In the genomic region with DNA sequence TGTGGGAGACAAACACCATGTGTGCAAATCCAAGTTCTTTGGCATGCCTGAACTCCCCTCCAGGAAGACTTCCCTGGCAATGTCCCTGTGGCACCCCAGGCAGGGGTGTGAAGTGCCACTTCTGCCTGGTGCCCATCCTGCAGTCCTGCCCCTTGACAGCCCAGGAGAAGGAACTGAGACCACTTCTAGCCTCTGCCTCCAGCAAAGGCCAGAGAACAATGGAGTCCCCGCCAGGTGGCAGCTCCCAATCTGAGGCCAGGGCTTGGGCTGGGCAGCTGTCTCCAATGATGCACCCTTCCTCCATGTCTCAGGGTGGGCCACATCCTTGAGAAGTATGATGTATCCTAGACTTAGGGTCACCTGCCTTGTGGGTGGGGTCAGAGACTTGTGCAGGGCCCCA, we compare ENCODE assay signal across 20 cellular contexts. TPM values are rescaled to one million over a fixed set of nuclear protein-coding genes. Genes with fewer than 3 reads are reported as not detected.
"Had no signal": no experiment of that assay in that cellular context is flagged by ENCODE, and none has a peak within 500 bp of the region (broad histone marks: within the 10 kb centered on the region; RNA-seq: fewer than 3 reads in every experiment).

No MANE protein-coding gene starts in this region.

- H3K79me2 ChIP-seq: hepatocyte had no signal

- H3K4me3 ChIP-seq: body of pancreas, hepatocyte, ovary, transverse colon had no signal

- H3K4me1 ChIP-seq: body of pancreas, transverse colon had no signal

- ATAC-seq: activated T-helper 17 cell treated with anti-CD3 and anti-CD28 coated beads, Interleukin-2, amount 50 U/mL, for 72 hours; body of pancreas; left ventricle myocardium superior had no signal

- H2AFZ ChIP-seq: hepatocyte had no signal

- H3K27ac ChIP-seq: body of pancreas, hepatocyte, ovary, transverse colon had no signal

- H3K9me3 ChIP-seq: body of pancreas, ovary, transverse colon had no signal

- H3K4me2 ChIP-seq: hepatocyte had no signal

- FAIRE-seq: TTC549 had no signal

- H3K27me3 ChIP-seq: body of pancreas, hepatocyte, ovary, transverse colon had no signal

- H3K36me3 ChIP-seq: ovary, transverse colon had no signal

- H3K27me3 Mint-ChIP-seq: activated CD4-positive, alpha-beta T cell treated with anti-CD3 and anti-CD28 coated beads, Interleukin-2, amount 10 ng/mL, durations not matched to agents 7 days and 5 days; activated T-helper 17 cell treated with anti-CD3 and anti-CD28 coated beads, Interleukin-2, amount 50 U/mL, for 72 hours had no signal

- H3K4me3 Mint-ChIP-seq: activated CD4-positive, alpha-beta T cell treated with anti-CD3 and anti-CD28 coated beads, Interleukin-2, amount 10 ng/mL, durations not matched to agents 7 days and 5 days; activated T-helper 17 cell treated with anti-CD3 and anti-CD28 coated beads, Interleukin-2, amount 50 U/mL, for 72 hours had no signal

- DNase-seq: activated CD4-positive, alpha-beta T cell treated with anti-CD3 and anti-CD28 coated beads, Interleukin-2, amount 10 ng/mL, durations not matched to agents 7 days and 5 days; activated CD4-positive, CD25-positive, alpha-beta regulatory T cell; activated CD8-positive, alpha-beta memory T cell treated with anti-CD3 and anti-CD28 coated beads for 24 hours; activated naive CD4-positive, alpha-beta T cell treated with anti-CD3 and anti-CD28 coated beads, Interleukin-2, amount 50 U/mL, for 16 hours; body of pancreas; dermis blood vessel endothelial cell; left ventricle myocardium superior; stimulated activated CD4-positive, alpha-beta T cell treated with anti-CD3 and anti-CD28 coated beads, Interleukin-4, amount 100 ng/mL, for 4 hours; T-helper 1 cell; transverse colon had no signal

- H3K27ac Mint-ChIP-seq: activated CD4-positive, alpha-beta T cell treated with anti-CD3 and anti-CD28 coated beads, Interleukin-2, amount 10 ng/mL, durations not matched to agents 7 days and 5 days; activated T-helper 17 cell treated with anti-CD3 and anti-CD28 coated beads, Interleukin-2, amount 50 U/mL, for 72 hours had no signal

- H3K9me3 Mint-ChIP-seq: activated CD4-positive, alpha-beta T cell treated with anti-CD3 and anti-CD28 coated beads, Interleukin-2, amount 10 ng/mL, durations not matched to agents 7 days and 5 days; activated T-helper 17 cell treated with anti-CD3 and anti-CD28 coated beads, Interleukin-2, amount 50 U/mL, for 72 hours had no signal

RNA-seq across cellular contexts. Expression of gene FXYD4, which starts 5.4 kb away (rescaled TPM):
- total RNA-seq: activated CD4-positive, alpha-beta T cell treated with anti-CD3 and anti-CD28 coated beads, Interleukin-2, amount 10 ng/mL, durations not matched to agents 7 days and 5 days; activated T-helper 17 cell treated with anti-CD3 and anti-CD28 coated beads, Interleukin-2, amount 50 U/mL, for 72 hours; body of pancreas; dermis blood vessel endothelial cell; kidney epithelial cell; left ventricle myocardium superior; mesenteric fat pad; ovary; renal cortical epithelial cell; skeletal muscle tissue; transverse colon had no signal
- polyA plus RNA-seq: esophagus, neural cell, ovary had no signal
